In genomic region chr20:48710341-48711043, GRCh38 we compare ENCODE assay signal across 1 cellular context.
A peak's percentile ranks its signal among the peaks of the same experiment; 100 is the strongest.
TF ChIP-seq lines count a peak whose summit lies in the region.

No MANE protein-coding gene starts in this region.

TF ChIP-seq in H1, 55 proteins besides CTCF, POLR2A, EP300 and RAD21:
- no peak for TF ChIP-seq SP4 (IDR thresholded peaks at IDR 0.05; ENCODE audit: low read length)
- TF ChIP-seq KDM1A (IDR thresholded peaks at IDR 0.05; ENCODE audit: borderline replicate concordance, low read length) = 0 out of 2 replicates have a peak, but pooled peaks have one; percentile 21
- TF ChIP-seq POU5F1 (IDR thresholded peaks at IDR 0.05; ENCODE audit: low read depth, low read length) = no peak
- TF ChIP-seq CBX8 (IDR thresholded peaks at IDR 0.05; ENCODE audit: borderline replicate concordance, low read depth, low read length) = no peak
